In the genomic region with DNA sequence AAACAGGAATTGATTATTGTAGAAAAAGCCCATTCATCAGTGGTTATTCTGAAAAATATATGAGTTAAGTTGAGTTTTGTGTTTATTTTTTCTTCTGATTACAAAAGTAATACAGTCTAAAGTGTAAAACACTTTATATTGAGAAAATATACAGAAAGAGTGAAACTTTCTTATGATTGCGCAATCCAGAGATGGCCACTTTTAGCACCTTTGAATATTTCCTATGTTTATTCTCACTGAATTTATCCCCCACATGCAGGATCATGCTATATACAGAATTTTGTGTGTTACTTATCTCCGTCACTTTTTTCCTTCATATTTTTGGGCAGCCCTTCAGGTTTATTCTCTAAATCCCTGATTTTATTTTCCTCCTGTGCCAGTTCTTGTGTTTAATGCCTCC, we compare ENCODE assay signal across 2 cellular contexts.
TF ChIP-seq lines count a peak whose summit lies in the region.

No MANE protein-coding gene starts in this region.

TF ChIP-seq in IMR-90, 13 proteins besides CTCF, POLR2A, EP300 and RAD21:
- TF ChIP-seq, protein P1, sequence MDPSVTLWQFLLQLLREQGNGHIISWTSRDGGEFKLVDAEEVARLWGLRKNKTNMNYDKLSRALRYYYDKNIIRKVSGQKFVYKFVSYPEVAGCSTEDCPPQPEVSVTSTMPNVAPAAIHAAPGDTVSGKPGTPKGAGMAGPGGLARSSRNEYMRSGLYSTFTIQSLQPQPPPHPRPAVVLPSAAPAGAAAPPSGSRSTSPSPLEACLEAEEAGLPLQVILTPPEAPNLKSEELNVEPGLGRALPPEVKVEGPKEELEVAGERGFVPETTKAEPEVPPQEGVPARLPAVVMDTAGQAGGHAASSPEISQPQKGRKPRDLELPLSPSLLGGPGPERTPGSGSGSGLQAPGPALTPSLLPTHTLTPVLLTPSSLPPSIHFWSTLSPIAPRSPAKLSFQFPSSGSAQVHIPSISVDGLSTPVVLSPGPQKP (IDR thresholded peaks at IDR 0.05; ENCODE audit: borderline replicate concordance, low read depth, low read length): no peak
- peak; percentile 98 for TF ChIP-seq CEBPB (IDR thresholded peaks at IDR 0.05; ENCODE audit: low read depth, low read length)

TF ChIP-seq in K562, 482 proteins besides CTCF, POLR2A, EP300 and RAD21:
- TF ChIP-seq, protein P2, sequence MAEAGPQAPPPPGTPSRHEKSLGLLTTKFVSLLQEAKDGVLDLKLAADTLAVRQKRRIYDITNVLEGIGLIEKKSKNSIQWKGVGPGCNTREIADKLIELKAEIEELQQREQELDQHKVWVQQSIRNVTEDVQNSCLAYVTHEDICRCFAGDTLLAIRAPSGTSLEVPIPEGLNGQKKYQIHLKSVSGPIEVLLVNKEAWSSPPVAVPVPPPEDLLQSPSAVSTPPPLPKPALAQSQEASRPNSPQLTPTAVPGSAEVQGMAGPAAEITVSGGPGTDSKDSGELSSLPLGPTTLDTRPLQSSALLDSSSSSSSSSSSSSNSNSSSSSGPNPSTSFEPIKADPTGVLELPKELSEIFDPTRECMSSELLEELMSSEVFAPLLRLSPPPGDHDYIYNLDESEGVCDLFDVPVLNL (CRISPR knock-in tag; IDR thresholded peaks at IDR 0.05; ENCODE audit: low read depth): no peak
- peak; percentile 90 for TF ChIP-seq CEBPB (tag; IDR thresholded peaks at IDR 0.05)
- no peak for TF ChIP-seq CEBPG (CRISPR knock-in tag; IDR thresholded peaks at IDR 0.05)
- TF ChIP-seq CEBPG (tag; conservative IDR thresholded peaks at IDR 0.05 in 1 of 2, IDR thresholded peaks at IDR 0.05 in 1 of 2): peak; percentile 53 to 96
